19 cellular contexts compared by ENCODE assay signal in genomic region chr3:9271903-9272302, GRCh38. TPM values are rescaled to one million over a fixed set of nuclear protein-coding genes. Genes with fewer than 3 reads are reported as not detected.
A peak's percentile ranks its signal among the peaks of the same experiment; 100 is the strongest.
DNase-seq lines count a peak whose midpoint lies in the region; ATAC-seq, FAIRE-seq and TF ChIP-seq lines count a peak whose summit lies in the region.
"Had no signal": no experiment of that assay in that cellular context is flagged by ENCODE, and none has a peak within 500 bp of the region (broad histone marks: within the 10 kb centered on the region; RNA-seq: fewer than 3 reads in every experiment).

No MANE protein-coding gene starts in this region.

- DNase-seq in A549 (ENCODE audit: low read depth in 1 of 2, low spot score in 1 of 2), result no peak
- DNase-seq in right lobe of liver, result no peak
- no peak for DNase-seq in head of caudate nucleus
- DNase-seq in body of pancreas, result no peak
- DNase-seq: 8988T; AML-193; Caco-2; Calu3; CD4-positive, alpha-beta T cell; CD8-positive, alpha-beta T cell; DMS79 treated with DMSO at 0.1 percent for 48 hours; GF-D8 had no signal

- intact Hi-C loops in right lobe of liver (cut with DNase I), result no loop called here
- intact Hi-C loops in head of caudate nucleus (cut with DNase I), result no loop called here
- intact Hi-C loops in body of pancreas (cut with DNase I), result no loop called here

- 22% methylated on average over 6 of the region's 6 CpGs for whole genome bisulfite sequencing in A549 (ENCODE audit: missing lambda C conversion rate)
- 29% methylated on average over 6 of the region's 6 CpGs for WGBS in right lobe of liver (ENCODE audit: insufficient coverage, low coverage, low lambda C conversion rate, missing lambda C conversion rate)
- WGBS in body of pancreas, 2 donors, result 46 to 49% methylated on average over 6 of the region's 6 CpGs

- TF ChIP-seq RAD21 in A549 (conservative IDR thresholded peaks at IDR 0.05 in 1 of 2, IDR thresholded peaks at IDR 0.05 in 1 of 2), result no peak

- H3K4me2 ChIP-seq in A549, result no peak overlapping the region
- H3K4me2 ChIP-seq: BLaER1 treated with 17β-estradiol and CSF1 and Interleukin-3, amounts not matched to agents 10 nM and 100 nM had no signal

- H3K27ac ChIP-seq in A549, result no peak overlapping the region
- no peak overlapping the region for H3K27ac ChIP-seq in HEK293 (ENCODE audit: extremely low read depth, low read depth, low read length)
- no peak overlapping the region for H3K27ac ChIP-seq in right lobe of liver
- H3K27ac ChIP-seq in body of pancreas, result no peak overlapping the region
- H3K27ac ChIP-seq: BLaER1 treated with 17β-estradiol and CSF1 and Interleukin-3, amounts not matched to agents 10 nM and 100 nM; C4-2B had no signal

- no peaks in the 10 kb centered on the region for H3K27me3 ChIP-seq in right lobe of liver
- no peaks in the 10 kb centered on the region for H3K27me3 ChIP-seq in body of pancreas
- H3K27me3 ChIP-seq: BLaER1 treated with 17β-estradiol and CSF1 and Interleukin-3, amounts not matched to agents 10 nM and 100 nM had no signal

- no peak for TF ChIP-seq EP300 in A549 (IDR thresholded peaks at IDR 0.05)

- H3K4me3 ChIP-seq in A549 (no peak overlapping the region), HEK293 (ENCODE audit: low read depth, low read length) (no peak overlapping the region), right lobe of liver (no peak overlapping the region), body of pancreas (no peak overlapping the region)
- H3K4me3 ChIP-seq: BLaER1 treated with 17β-estradiol and CSF1 and Interleukin-3, amounts not matched to agents 10 nM and 100 nM had no signal

- CTCF ChIA-PET in A549 (lab: Yijun Ruan, JAX), result no interaction called here
- CTCF ChIA-PET in HEK293 (lab: Yijun Ruan, JAX), result no interaction called here

- TF ChIP-seq CTCF in A549 (IDR thresholded peaks at IDR 0.05) (no peak), HEK293 (tag by site-specific recombination; IDR thresholded peaks at IDR 0.05) (no peak), right lobe of liver (IDR thresholded peaks at IDR 0.05) (no peak), body of pancreas (IDR thresholded peaks at IDR 0.05) (no peak)

- peak; percentile 54 for FAIRE-seq in A549 (lab: Jason Lieb, UNC)
- FAIRE-seq: D721Med, G401.6, GM12891, GM19239 had no signal

- H3K9me3 ChIP-seq in A549, result no peaks in the 10 kb centered on the region
- H3K9me3 ChIP-seq in HEK293 (ENCODE audit: control insufficient read depth, insufficient read depth, low read depth, low read length), result no peaks in the 10 kb centered on the region
- no peaks in the 10 kb centered on the region for H3K9me3 ChIP-seq in right lobe of liver
- H3K9me3 ChIP-seq in body of pancreas, result no peaks in the 10 kb centered on the region
- H3K9me3 ChIP-seq: Caco-2 had no signal

- POLR2A ChIA-PET in A549 (lab: Yijun Ruan, JAX) (no interaction called here), HEK293 (lab: Yijun Ruan, JAX) (no interaction called here)

- H3K36me3 ChIP-seq in HEK293 (ENCODE audit: control insufficient read depth in 2 of 2, insufficient read depth in 1 of 2, low read length in 2 of 2) (no peaks in the 10 kb centered on the region), right lobe of liver (no peaks in the 10 kb centered on the region), body of pancreas (replicated peaks in 1 of 2; ENCODE audit: insufficient read depth in 1 of 2, low read depth in 2 of 2) (no peaks in the 10 kb centered on the region)
- H3K36me3 ChIP-seq: BLaER1 treated with 17β-estradiol and CSF1 and Interleukin-3, amounts not matched to agents 10 nM and 100 nM had no signal

- H3K4me1 ChIP-seq in A549 (no peaks in the 10 kb centered on the region), HEK293 (ENCODE audit: control insufficient read depth, insufficient read depth, low read length) (no peaks in the 10 kb centered on the region), right lobe of liver (no peaks in the 10 kb centered on the region), body of pancreas (no peaks in the 10 kb centered on the region)
- H3K4me1 ChIP-seq: Caco-2 had no signal

- ATAC-seq in A549 (no peak), right lobe of liver (peak; percentile 65 to 86 (median 84)), body of pancreas (no peak)
- ATAC-seq: CD8-positive, alpha-beta T cell had no signal

- TF ChIP-seq POLR2A in A549 (IDR thresholded peaks at IDR 0.05; ENCODE audit: low read length) (no peak), right lobe of liver (IDR thresholded peaks at IDR 0.05) (no peak), body of pancreas (IDR thresholded peaks at IDR 0.05) (no peak)

TF ChIP-seq in A549, 52 proteins besides CTCF, POLR2A, EP300 and RAD21 (continues in another document):
- TF ChIP-seq TP53 (CRISPR knock-in tag; IDR thresholded peaks at IDR 0.05) (no peak), CBX8 (IDR thresholded peaks at IDR 0.05) (no peak), SMC3 (IDR thresholded peaks at IDR 0.05) (no peak), RFX5 (IDR thresholded peaks at IDR 0.05) (no peak), CHD4 (IDR thresholded peaks at IDR 0.05; ENCODE audit: borderline replicate concordance) (no peak), REST (IDR thresholded peaks at IDR 0.05) (no peak), HOXA7 (CRISPR knock-in tag; IDR thresholded peaks at IDR 0.05) (no peak), HOXB13 (CRISPR knock-in tag; IDR thresholded peaks at IDR 0.05; ENCODE audit: low read depth) (no peak), CEBPB (IDR thresholded peaks at IDR 0.05) (no peak), CBX2 (IDR thresholded peaks at IDR 0.05; ENCODE audit: borderline replicate concordance, low read depth) (no peak)

TF ChIP-seq in HEK293, 187 proteins besides CTCF, POLR2A, EP300 and RAD21 (continues in another document):
- TF ChIP-seq ZNF148 (tag by site-specific recombination; IDR thresholded peaks at IDR 0.05; ENCODE audit: borderline replicate concordance) (no peak), ZNF394 (tag by site-specific recombination; IDR thresholded peaks at IDR 0.05; ENCODE audit: borderline replicate concordance) (no peak), PRDM2 (tag by site-specific recombination; IDR thresholded peaks at IDR 0.05; ENCODE audit: borderline replicate concordance) (no peak), WT1 (tag by site-specific recombination; IDR thresholded peaks at IDR 0.05) (no peak)

RNA-seq across cellular contexts. Expression of gene SRGAP3, which starts 22.5 kb away (rescaled TPM):
- polyA plus RNA-seq in A549 (2011; rRNA removed) (1.9 and 2.5 TPM in 2 replicates), A549 (2017; fragmentation: RNase III; extraction: RNeasy Plus Mini Kit Qiagen cat#74134 plus additional on column Dnase treatment) (1.2 to 1.6 TPM (median 1.4 TPM) in 3 replicates)
- polyA plus RNA-seq in A549 (2012; cell fraction: cytosol; rRNA removed), result 0.37 and 0.62 TPM in 2 replicates
- polyA plus RNA-seq in A549 (2012; cell fraction: nucleus; rRNA removed), result 0.77 and 1.1 TPM in 2 replicates
- polyA minus RNA-seq in A549 (2011; rRNA and poly(A)+ RNA removed), result 4.8 and 9.5 TPM in 2 replicates
- total RNA-seq in right lobe of liver (1 to 10 TPM; 1.8 to 5.2 (median 3.1) TPM), body of pancreas (10 to 100 TPM; 10.9 to 11.4 TPM)

Comparison
In these comparisons a context has a peak if more than half of its experiments do, and no peak if none do; other contexts are left out.
1. ATAC-seq: peak in right lobe of liver (4 of 4); none in A549 (0 of 2) and body of pancreas (single experiment).